8 cellular contexts compared by ENCODE assay signal in the genomic region with DNA sequence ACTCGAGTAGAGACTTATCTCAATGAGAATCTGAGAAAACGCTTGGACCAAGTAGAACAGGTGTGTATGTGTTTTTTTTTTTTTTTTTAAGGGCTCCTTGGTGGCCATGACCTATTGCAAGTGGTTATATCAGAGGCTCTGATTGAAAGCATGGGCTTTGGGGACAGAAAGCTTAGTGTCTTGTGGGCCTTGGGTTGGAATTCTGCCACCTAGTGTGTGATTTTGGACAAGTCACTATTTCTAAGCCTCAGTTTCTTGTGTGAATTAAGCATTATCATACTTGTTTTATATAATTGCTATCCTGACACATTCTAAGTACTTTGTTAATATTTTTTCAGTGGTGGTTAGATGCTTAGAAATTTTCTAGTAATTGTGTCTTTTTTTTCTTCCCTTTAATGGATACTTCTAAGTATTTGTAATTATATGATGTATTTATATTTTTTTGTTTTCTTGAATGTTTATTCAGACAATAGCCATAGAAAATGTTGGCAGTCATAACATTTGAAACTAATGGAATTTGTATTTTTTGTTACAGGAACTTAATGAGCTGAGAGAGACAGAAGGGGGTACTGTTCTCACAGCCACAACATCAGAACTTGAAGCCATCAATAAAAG. TPM values are rescaled to one million over a fixed set of nuclear protein-coding genes. Genes with fewer than 3 reads are reported as not detected.
A peak's percentile ranks its signal among the peaks of the same experiment; 100 is the strongest.
DNase-seq lines count a peak whose midpoint lies in the region; ATAC-seq and FAIRE-seq lines count a peak whose summit lies in the region.

No MANE protein-coding gene starts in this region.

- peak; percentile 52 for ATAC-seq in GM21526 (IDR thresholded peaks at IDR 0.05; ENCODE audit: low FRiP score, unreplicated experiment)

- FAIRE-seq in urothelium cell line (lab: Jason Lieb, UNC): no peak

- H3K9me3 Mint-ChIP-seq in activated CD4-positive, alpha-beta memory T cell treated with anti-CD3 and anti-CD28 coated beads, Interleukin-2, amount 10 ng/mL, durations not matched to agents 7 days and 5 days: no peaks in the 10 kb centered on the region

- CTCF ChIA-PET in activated CD4-positive, alpha-beta memory T cell treated with anti-CD3 and anti-CD28 coated beads, Interleukin-2, amount 10 ng/mL, durations not matched to agents 7 days and 5 days (lab: Charles Lee): interaction anchor here (0.6 to 4.5 kb wide), 15 partner anchors 8 to 300 kb away, joined by 3 to 56 read pairs (median 4); partner anchors contain the start of genes PDCD4 and SMNDC1

- H3K4me3 Mint-ChIP-seq in activated CD4-positive, alpha-beta memory T cell treated with anti-CD3 and anti-CD28 coated beads, Interleukin-2, amount 10 ng/mL, durations not matched to agents 7 days and 5 days: no peak overlapping the region

- H3K36me3 Mint-ChIP-seq in activated CD4-positive, alpha-beta memory T cell treated with anti-CD3 and anti-CD28 coated beads, Interleukin-2, amount 10 ng/mL, durations not matched to agents 7 days and 5 days (ENCODE audit: low read depth): peaks cover 65% of the 10 kb centered on the region

- no peaks in the 10 kb centered on the region for H3K4me1 Mint-ChIP-seq in activated CD4-positive, alpha-beta memory T cell treated with anti-CD3 and anti-CD28 coated beads, Interleukin-2, amount 10 ng/mL, durations not matched to agents 7 days and 5 days

- POLR2A ChIA-PET in activated CD4-positive, alpha-beta memory T cell treated with anti-CD3 and anti-CD28 coated beads, Interleukin-2, amount 10 ng/mL, durations not matched to agents 7 days and 5 days (lab: Charles Lee): interaction anchor here (0.6 to 1.7 kb wide), 4 partner anchors 17 to 44 kb away, joined by 3 to 4 read pairs (median 4); partner anchors contain the start of genes RBM20 and SMC3

- DNase-seq in NCI-H2196 (lab: John Stamatoyannopoulos, UW; ENCODE audit: unreplicated experiment): peak; percentile 47
- DNase-seq in NCI-H2196 treated with DMSO at 0.1 percent for 48 hours (lab: John Stamatoyannopoulos, UW; ENCODE audit: unreplicated experiment): no peak
- DNase-seq in NCI-H1436 (lab: John Stamatoyannopoulos, UW): peak; percentile 54
- DNase-seq in activated CD4-positive, alpha-beta memory T cell treated with anti-CD3 and anti-CD28 coated beads, Interleukin-2, amount 10 ng/mL, durations not matched to agents 7 days and 5 days: peak; percentile 37
- DNase-seq in iPS-NIHi11 (ENCODE audit: low spot score): peak; percentile 55
- DNase-seq in urothelium cell line (ENCODE audit: low spot score): peak; percentile 48
- no peak for DNase-seq in cortex of kidney (lab: John Stamatoyannopoulos, UW)

- H3K27ac Mint-ChIP-seq in activated CD4-positive, alpha-beta memory T cell treated with anti-CD3 and anti-CD28 coated beads, Interleukin-2, amount 10 ng/mL, durations not matched to agents 7 days and 5 days: no peak overlapping the region

- H3K27me3 Mint-ChIP-seq in activated CD4-positive, alpha-beta memory T cell treated with anti-CD3 and anti-CD28 coated beads, Interleukin-2, amount 10 ng/mL, durations not matched to agents 7 days and 5 days: no peaks in the 10 kb centered on the region

RNA-seq across cellular contexts. Expression of gene SMC3, which starts 33.1 kb away (rescaled TPM):
- total RNA-seq in activated CD4-positive, alpha-beta memory T cell treated with anti-CD3 and anti-CD28 coated beads, Interleukin-2, amount 10 ng/mL, durations not matched to agents 7 days and 5 days: 10 to 100 TPM; 81.0 to 83.0 TPM

RNA-seq across cellular contexts. Expression of gene RBM20, which starts 43.5 kb away (rescaled TPM):
- total RNA-seq in activated CD4-positive, alpha-beta memory T cell treated with anti-CD3 and anti-CD28 coated beads, Interleukin-2, amount 10 ng/mL, durations not matched to agents 7 days and 5 days: under 1 TPM in 1 of 2 experiments, not detected in 1; 0.03 TPM

Comparison
In these comparisons a context has a peak if more than half of its experiments do, and no peak if none do; other contexts are left out.
1. DNase-seq: peak in NCI-H2196 (single experiment), NCI-H1436 (single experiment), activated CD4-positive, alpha-beta memory T cell treated with anti-CD3 and anti-CD28 coated beads, Interleukin-2, amount 10 ng/mL, durations not matched to agents 7 days and 5 days (single experiment), iPS-NIHi11 (single experiment) and urothelium cell line (single experiment); none in NCI-H2196 treated with DMSO at 0.1 percent for 48 hours (single experiment) and cortex of kidney (single experiment).